1 cellular context compared by ENCODE assay signal in genomic region chr2:196927318-196928225, GRCh38.
TF ChIP-seq lines count a peak whose summit lies in the region.

No MANE protein-coding gene starts in this region.

TF ChIP-seq in HCT116, 20 proteins besides CTCF, POLR2A, EP300 and RAD21 (continued from another document):
- TF ChIP-seq ZBTB33 (IDR thresholded peaks at IDR 0.05; ENCODE audit: extremely low read depth, insufficient replicate concordance, low read length) = no peak
